16 cellular contexts compared by ENCODE assay signal in genomic region chr12:77682488-77682887, GRCh38.
A peak's percentile ranks its signal among the peaks of the same experiment; 100 is the strongest.
DNase-seq lines count a peak whose midpoint lies in the region; ATAC-seq lines count a peak whose summit lies in the region.
"Had no signal": no experiment of that assay in that cellular context is flagged by ENCODE, and none has a peak within 500 bp of the region (broad histone marks: within the 10 kb centered on the region; RNA-seq: fewer than 3 reads in every experiment).

No MANE protein-coding gene starts in this region.

- DNase-seq in cerebellum (ENCODE audit: low spot score) = no peak
- DNase-seq in activated CD4-positive, alpha-beta T cell treated with anti-CD3 and anti-CD28 coated beads for 1 hour = no peak
- no peak for DNase-seq in effector CD8-positive, alpha-beta T cell (lab: John Stamatoyannopoulos, UW)
- no peak for DNase-seq in MG63
- DNase-seq: C1 segment of cervical spinal cord; Calu3; CD4-positive, alpha-beta memory T cell; COR-L47; DMS53; DMS79 treated with DMSO at 0.1 percent for 48 hours; GF-D8; GOT3; HCEC 1CT had no signal

- no peaks in the 10 kb centered on the region for H3K9me3 ChIP-seq in MG63

- H3K36me3 ChIP-seq in MG63 = no peaks in the 10 kb centered on the region

- peaks cover 5% of the 10 kb centered on the region; the same call in 1 of the 2 replicates for H3K27me3 ChIP-seq in MG63

- H3K4me3 ChIP-seq in MG63 = no peak overlapping the region

- ATAC-seq in GM18867 (IDR thresholded peaks at IDR 0.05; ENCODE audit: unreplicated experiment) (peak; percentile 54), GM18909 (IDR thresholded peaks at IDR 0.05; ENCODE audit: poor library complexity, unreplicated experiment) (peak; percentile 61), HG03175 (IDR thresholded peaks at IDR 0.05; ENCODE audit: unreplicated experiment) (peak; percentile 51)
